In genomic region chr6:108989700-108990099, GRCh38 we compare ENCODE assay signal across 16 cellular contexts.
"Had no signal": no experiment of that assay in that cellular context is flagged by ENCODE, and none has a peak within 500 bp of the region (broad histone marks: within the 10 kb centered on the region; RNA-seq: fewer than 3 reads in every experiment).

No MANE protein-coding gene starts in this region.

- H3K4me1 ChIP-seq: neural progenitor cell, testis had no signal

- H3K9ac ChIP-seq: neural progenitor cell had no signal

- H3K27me3 ChIP-seq: neural progenitor cell, sigmoid colon, testis had no signal

- H3K9me3 Mint-ChIP-seq: mesothelial cell of epicardium; neural progenitor cell; stimulated activated naive CD8-positive, alpha-beta T cell treated with anti-CD3 and anti-CD28 coated beads, Interleukin-15, amount 100 ng/mL, for 72 hours; T-cell had no signal

- H3K27ac Mint-ChIP-seq: mesothelial cell of epicardium, neural progenitor cell, T-cell had no signal

- H3K4me3 Mint-ChIP-seq: mesothelial cell of epicardium; neural progenitor cell; stimulated activated naive CD8-positive, alpha-beta T cell treated with anti-CD3 and anti-CD28 coated beads, Interleukin-15, amount 100 ng/mL, for 72 hours; T-cell had no signal

- DNase-seq: activated CD4-positive, alpha-beta T cell treated with anti-CD3 and anti-CD28 coated beads, Interleukin-2, amount 50 U/mL, for 48 hours; activated naive CD4-positive, alpha-beta T cell treated with anti-CD3 and anti-CD28 coated beads, Interleukin-2, amount 50 U/mL, for 16 hours; activated T-cell treated with anti-CD3 and anti-CD28 coated beads, Interleukin-2, amount 50 U/mL, for 1 hour; central memory CD4-positive, alpha-beta T cell; sigmoid colon; stimulated activated CD4-positive, alpha-beta T cell treated with anti-CD3 and anti-CD28 coated beads, Interleukin-1b, Interleukin-23, amount 100 ng/mL, for 48 hours; stimulated activated naive CD8-positive, alpha-beta T cell treated with anti-CD3 and anti-CD28 coated beads, Interleukin-15, amount 100 ng/mL, for 72 hours; T-cell; T1000; testis had no signal

- H3K27me3 Mint-ChIP-seq: stimulated activated naive CD8-positive, alpha-beta T cell treated with anti-CD3 and anti-CD28 coated beads, Interleukin-15, amount 100 ng/mL, for 72 hours; T-cell had no signal

- H3K9me3 ChIP-seq: sigmoid colon, testis had no signal

- ATAC-seq: esophagus mucosa; stimulated activated naive CD8-positive, alpha-beta T cell treated with anti-CD3 and anti-CD28 coated beads, Interleukin-15, amount 100 ng/mL, for 72 hours; T-cell had no signal

- H3K4me1 Mint-ChIP-seq: mesothelial cell of epicardium; neural progenitor cell; stimulated activated naive CD8-positive, alpha-beta T cell treated with anti-CD3 and anti-CD28 coated beads, Interleukin-15, amount 100 ng/mL, for 72 hours had no signal

- H3K27ac ChIP-seq: coronary artery, neural progenitor cell, sigmoid colon, testis, VCaP had no signal

- H3K4me3 ChIP-seq: coronary artery, lung, neural progenitor cell, sigmoid colon, testis had no signal
